ENCODE assay signal across 1 cellular context in genomic region chr7:17029150-17029549, GRCh38.
TF ChIP-seq lines count a peak whose summit lies in the region.

No MANE protein-coding gene starts in this region.

TF ChIP-seq in HepG2, 621 proteins besides CTCF, POLR2A, EP300 and RAD21 (continued from another document):
- no peak for TF ChIP-seq HIVEP1 (CRISPR knock-in tag; IDR thresholded peaks at IDR 0.05)
- no peak for TF ChIP-seq DR1 (CRISPR knock-in tag; IDR thresholded peaks at IDR 0.05)
- TF ChIP-seq REST (IDR thresholded peaks at IDR 0.05; ENCODE audit: borderline replicate concordance in 1 of 2, low read depth in 1 of 2, low read length in 2 of 2) = no peak
- no peak for TF ChIP-seq ZBTB1 (CRISPR knock-in tag; IDR thresholded peaks at IDR 0.05; ENCODE audit: borderline replicate concordance)
- no peak for TF ChIP-seq ZKSCAN8 (CRISPR knock-in tag; IDR thresholded peaks at IDR 0.05; ENCODE audit: borderline replicate concordance)
- no peak for TF ChIP-seq ZBTB42 (CRISPR knock-in tag; IDR thresholded peaks at IDR 0.05)
- TF ChIP-seq SPEN (CRISPR knock-in tag; IDR thresholded peaks at IDR 0.05; ENCODE audit: low read depth) = no peak
- TF ChIP-seq AGO1 (IDR thresholded peaks at IDR 0.05; ENCODE audit: low read depth, low read length, poor library complexity, severe bottlenecking) = no peak
- no peak for TF ChIP-seq MXD3 (CRISPR knock-in tag; IDR thresholded peaks at IDR 0.05)
- no peak for TF ChIP-seq IRX3 (CRISPR knock-in tag; IDR thresholded peaks at IDR 0.05; ENCODE audit: borderline replicate concordance, low read depth)
